In the genomic region with DNA sequence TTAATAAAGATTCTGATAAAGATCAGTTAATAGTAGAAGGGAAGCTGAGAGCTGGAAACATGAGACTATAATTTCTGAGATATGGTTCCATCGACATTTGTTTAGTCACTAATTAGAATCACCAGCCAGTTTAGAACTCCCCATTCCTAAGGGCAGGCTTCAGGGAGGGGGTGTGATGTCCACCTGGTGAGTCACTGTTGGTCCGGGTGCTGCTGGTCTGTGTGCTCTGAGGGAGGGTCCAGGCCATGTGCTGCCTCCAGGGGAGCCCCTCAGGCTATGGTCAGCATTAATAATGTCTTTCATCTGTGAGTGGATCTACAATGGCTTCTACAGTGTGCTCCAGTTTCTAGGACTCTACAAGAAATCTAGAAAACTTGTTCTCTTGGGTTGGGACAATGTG, we compare ENCODE assay signal across 34 cellular contexts.
DNase-seq lines count a peak whose midpoint lies in the region; ATAC-seq, FAIRE-seq and TF ChIP-seq lines count a peak whose summit lies in the region.
"Had no signal": no experiment of that assay in that cellular context is flagged by ENCODE, and none has a peak within 500 bp of the region (broad histone marks: within the 10 kb centered on the region; RNA-seq: fewer than 3 reads in every experiment).

No MANE protein-coding gene starts in this region.

- H3K18ac ChIP-seq in trophoblast cell (ENCODE audit: low read length): no peak overlapping the region

- H3K4ac ChIP-seq in trophoblast cell (ENCODE audit: low read depth, low read length): no peak overlapping the region

- H3K4me1 ChIP-seq in trophoblast cell (ENCODE audit: control insufficient read depth in 1 of 2, insufficient read depth in 2 of 2, low read length in 2 of 2): no peaks in the 10 kb centered on the region
- H3K4me1 ChIP-seq: A549, BE2C, Caco-2 had no signal

- H3K36me3 ChIP-seq in trophoblast cell (ENCODE audit: control insufficient read depth in 1 of 2, insufficient read depth in 2 of 2, low read length in 2 of 2): no peaks in the 10 kb centered on the region
- H3K36me3 ChIP-seq: BE2C; BLaER1; BLaER1 treated with 17β-estradiol and CSF1 and Interleukin-3, amounts not matched to agents 10 nM and 100 nM had no signal

- no peak overlapping the region for H2BK120ac ChIP-seq in trophoblast cell (ENCODE audit: insufficient read depth, low read length, poor library complexity)

- no peak overlapping the region for H2BK5ac ChIP-seq in trophoblast cell (ENCODE audit: low read depth, low read length, poor library complexity)

- FAIRE-seq in HTR-8/SVneo (lab: Jason Lieb, UNC): no peak
- FAIRE-seq: A204.1, A549, D721Med had no signal

- no peak overlapping the region for H2AFZ ChIP-seq in trophoblast cell (ENCODE audit: insufficient read depth, low read length, poor library complexity)

- no peaks in the 10 kb centered on the region for H3K79me1 ChIP-seq in trophoblast cell (ENCODE audit: low read length)

- no peak overlapping the region for H4K8ac ChIP-seq in trophoblast cell (ENCODE audit: low read depth, low read length)

- WGBS in trophoblast cell (ENCODE audit: extremely low coverage, insufficient coverage, insufficient read length): no CpG with 5 or more reads among the region's 2 CpGs

- DNase-seq in NCI-H146 (lab: John Stamatoyannopoulos, UW) (peak; percentile 87), NCI-H146 treated with DMSO at 0.1 percent for 48 hours (lab: John Stamatoyannopoulos, UW; ENCODE audit: unreplicated experiment) (peak; percentile 78), fibroblast of mammary gland (ENCODE audit: low read depth) (peak; percentile 51), trophoblast cell (peak; percentile 90 to 91), EL (no peak), HTR-8/SVneo (ENCODE audit: insufficient read length, low spot score) (no peak), NK-92 (lab: John Stamatoyannopoulos, UW; ENCODE audit: unreplicated experiment) (no peak)
- DNase-seq: 8988T; ACHN; AML-193; BE2C; C1 segment of cervical spinal cord; Caco-2; Calu3; CD4-positive, alpha-beta memory T cell; CD4-positive, alpha-beta T cell; CD4-positive, CD25-positive, alpha-beta regulatory T cell; CD8-positive, alpha-beta memory T cell; CD8-positive, alpha-beta T cell; COR-L47; DMS 273 treated with DMSO at 0.1 percent for 48 hours; DMS153; DMS53; DMS79; DMS79 treated with DMSO at 0.1 percent for 48 hours; DND-41 had no signal

- no peak overlapping the region for H4K91ac ChIP-seq in trophoblast cell (ENCODE audit: low read depth, low read length)

- H3K14ac ChIP-seq in trophoblast cell (ENCODE audit: low read length): no peak overlapping the region

- H2AK5ac ChIP-seq in trophoblast cell (ENCODE audit: low read length): no peak overlapping the region

- no peak overlapping the region for H4K12ac ChIP-seq in trophoblast cell (ENCODE audit: low read depth, low read length)

- ATAC-seq in HG03175 (IDR thresholded peaks at IDR 0.05; ENCODE audit: unreplicated experiment): no peak
- ATAC-seq: A549; CD8-positive, alpha-beta T cell had no signal

- H3K23ac ChIP-seq in trophoblast cell (ENCODE audit: low read length): no peak overlapping the region

- no peak overlapping the region for H3K27ac ChIP-seq in trophoblast cell (ENCODE audit: low read depth, low read length)
- H3K27ac ChIP-seq: 22Rv1; A549; BLaER1; BLaER1 treated with 17β-estradiol and CSF1 and Interleukin-3, amounts not matched to agents 10 nM and 100 nM; C4-2B had no signal

- H3K27me3 ChIP-seq in trophoblast cell (ENCODE audit: insufficient read depth, low read length): no peaks in the 10 kb centered on the region
- H3K27me3 ChIP-seq: BE2C; BLaER1; BLaER1 treated with 17β-estradiol and CSF1 and Interleukin-3, amounts not matched to agents 10 nM and 100 nM had no signal

- no peak overlapping the region for H3K4me2 ChIP-seq in trophoblast cell (ENCODE audit: low read length)
- H3K4me2 ChIP-seq: A549; BLaER1; BLaER1 treated with 17β-estradiol and CSF1 and Interleukin-3, amounts not matched to agents 10 nM and 100 nM had no signal

- H3K4me3 ChIP-seq in fibroblast of mammary gland (ENCODE audit: control insufficient read depth, low read depth, low read length) (no peak overlapping the region), trophoblast cell (ENCODE audit: low read depth, low read length) (no peak overlapping the region)
- H3K4me3 ChIP-seq: A549; BLaER1; BLaER1 treated with 17β-estradiol and CSF1 and Interleukin-3, amounts not matched to agents 10 nM and 100 nM had no signal

- H2BK12ac ChIP-seq in trophoblast cell (ENCODE audit: low read length): no peak overlapping the region

- H3K9ac ChIP-seq in trophoblast cell (ENCODE audit: low read length): no peak overlapping the region
- H3K9ac ChIP-seq: BLaER1; BLaER1 treated with 17β-estradiol and CSF1 and Interleukin-3, amounts not matched to agents 10 nM and 100 nM had no signal

- H3K9me3 ChIP-seq in trophoblast cell (ENCODE audit: insufficient read depth, low read depth, low read length): no peaks in the 10 kb centered on the region
- H3K9me3 ChIP-seq: A549, BE2C, BLaER1, Caco-2 had no signal

- no peaks in the 10 kb centered on the region for H3K79me2 ChIP-seq in trophoblast cell (ENCODE audit: control insufficient read depth, insufficient read depth, low read length, poor library complexity)

- TF ChIP-seq CTCF in fibroblast of mammary gland (conservative IDR thresholded peaks at IDR 0.05; ENCODE audit: control insufficient read depth, insufficient read depth, low read depth, low read length): no peak

Comparison
In these comparisons a context has a peak if more than half of its experiments do, and no peak if none do; other contexts are left out.
1. DNase-seq: peak in NCI-H146 (single experiment), NCI-H146 treated with DMSO at 0.1 percent for 48 hours (single experiment), fibroblast of mammary gland (single experiment) and trophoblast cell (2 of 2); none in EL (single experiment), HTR-8/SVneo (single experiment) and NK-92 (single experiment).